In genomic region chr9:81825831-81826540, GRCh38 we compare ENCODE assay signal across 16 cellular contexts.
DNase-seq lines count a peak whose midpoint lies in the region; TF ChIP-seq lines count a peak whose summit lies in the region.
"Had no signal": no experiment of that assay in that cellular context is flagged by ENCODE, and none has a peak within 500 bp of the region (broad histone marks: within the 10 kb centered on the region; RNA-seq: fewer than 3 reads in every experiment).

No MANE protein-coding gene starts in this region.

- H3K27ac Mint-ChIP-seq in nephron, result peak overlapping the region in 2 of 3 experiments; percentile 25 to 41
- H3K27ac Mint-ChIP-seq: mesothelial cell of epicardium had no signal

- H3K4me3 Mint-ChIP-seq in nephron, result no peak overlapping the region
- H3K4me3 Mint-ChIP-seq: mesothelial cell of epicardium had no signal

- H3K4me1 Mint-ChIP-seq in nephron, result peaks cover 40% of the 10 kb centered on the region

- no peaks in the 10 kb centered on the region for H3K9me3 Mint-ChIP-seq in nephron
- H3K9me3 Mint-ChIP-seq: mesothelial cell of epicardium had no signal

- DNase-seq in Daoy (ENCODE audit: low read depth) (peak; percentile 66), NCI-H226 (peak; percentile 66), epithelial cell of esophagus (ENCODE audit: low read depth) (peak; percentile 74), cerebellar cortex (ENCODE audit: low spot score) (no peak), NCI-H2196 (lab: John Stamatoyannopoulos, UW; ENCODE audit: unreplicated experiment) (no peak), cortex of kidney (lab: John Stamatoyannopoulos, UW) (no peak)
- no peak for DNase-seq in activated naive CD4-positive, alpha-beta T cell treated with Interleukin-2 at 50 U/mL for 16 hours
- DNase-seq: activated CD4-positive, CD25-positive, alpha-beta regulatory T cell; effector CD8-positive, alpha-beta T cell; KBM-7; NCI-H1436 treated with DMSO at 0.1 percent for 48 hours; stimulated activated naive CD4-positive, alpha-beta T cell treated with Interleukin-2 at 50 U/mL for 16 hours had no signal

- no peaks in the 10 kb centered on the region for H3K36me3 Mint-ChIP-seq in nephron (ENCODE audit: low read depth)
- H3K36me3 Mint-ChIP-seq: mesothelial cell of epicardium had no signal

- H3K4me3 ChIP-seq in epithelial cell of esophagus (ENCODE audit: low read length), result no peak overlapping the region
- H3K4me3 ChIP-seq: BLaER1, hepatocyte had no signal

- peaks cover 9% of the 10 kb centered on the region for H3K27me3 Mint-ChIP-seq in nephron (ENCODE audit: low read depth)

- TF ChIP-seq CTCF in epithelial cell of esophagus (IDR thresholded peaks at IDR 0.05; ENCODE audit: insufficient read depth, low read depth, low read length, missing control alignments) (no peak), nephron (IDR thresholded peaks at IDR 0.05; ENCODE audit: unreplicated experiment in 3 of 3) (no peak)

Comparison
In these comparisons a context has a peak if more than half of its experiments do, and no peak if none do; other contexts are left out.
1. DNase-seq: peak in Daoy (single experiment), NCI-H226 (single experiment) and epithelial cell of esophagus (single experiment); none in cerebellar cortex (single experiment), activated naive CD4-positive, alpha-beta T cell treated with Interleukin-2 at 50 U/mL for 16 hours (single experiment), NCI-H2196 (single experiment) and cortex of kidney (single experiment).